Comparison of ENCODE assay signal across 23 cellular contexts in the genomic region with DNA sequence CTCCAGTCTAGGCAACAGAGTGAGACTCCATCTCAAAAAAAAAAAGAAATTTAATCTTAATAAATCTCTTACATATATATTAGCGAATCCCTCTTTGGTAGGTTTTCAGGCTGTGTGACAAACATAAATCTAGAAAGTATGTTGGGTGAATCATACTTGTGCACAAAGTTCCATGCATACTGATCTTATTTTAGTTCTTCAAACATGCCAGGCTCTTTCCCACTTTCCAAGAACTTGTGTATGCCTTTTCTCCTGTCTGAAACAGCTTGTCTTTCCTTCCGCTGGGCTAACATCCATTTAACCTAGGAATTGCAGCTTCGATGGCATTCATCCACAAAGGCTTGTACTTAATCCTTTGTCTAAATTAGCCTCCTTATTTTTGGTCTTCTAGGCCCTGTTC.
"Had no signal": no experiment of that assay in that cellular context is flagged by ENCODE, and none has a peak within 500 bp of the region (broad histone marks: within the 10 kb centered on the region; RNA-seq: fewer than 3 reads in every experiment).

No MANE protein-coding gene starts in this region.

- H3K4me3 ChIP-seq: adrenal gland, ascending aorta, hepatocyte, left ventricle myocardium inferior, lung, prostate gland, spleen, tibial nerve had no signal

- H3K27ac ChIP-seq: adrenal gland, ascending aorta, brain microvascular endothelial cell, hepatocyte, left ventricle myocardium inferior, neutrophil, prostate gland, spleen, tibial nerve had no signal

- ATAC-seq: activated T-cell treated with anti-CD3 and anti-CD28 coated beads, Interleukin-2, amount 50 U/mL, for 72 hours; esophagus mucosa had no signal

- H3K9me3 ChIP-seq: adrenal gland, ascending aorta, left ventricle myocardium inferior, neutrophil, prostate gland, spleen, tibial nerve had no signal

- H2AFZ ChIP-seq: hepatocyte had no signal

- DNase-seq: activated CD4-positive, alpha-beta T cell treated with anti-CD3 and anti-CD28 coated beads for 4 hours; activated CD4-positive, alpha-beta T cell treated with anti-CD3 and anti-CD28 coated beads, Interleukin-2, amount 50 U/mL, for 4 hours; activated CD4-positive, CD25-positive, alpha-beta regulatory T cell; activated naive CD4-positive, alpha-beta T cell; activated T-cell treated with anti-CD3 and anti-CD28 coated beads for 4 hours; activated T-cell treated with anti-CD3 and anti-CD28 coated beads, Interleukin-2, amount 50 U/mL, for 72 hours; adrenal gland; brain microvascular endothelial cell; cortex of kidney; endodermal cell; islet precursor cell; left ventricle myocardium inferior; naive B cell; nephron progenitor cell; spleen; stimulated activated naive CD4-positive, alpha-beta T cell treated with Interleukin-2 at 50 U/mL for 16 hours had no signal

- H3K4me2 ChIP-seq: hepatocyte had no signal

- H3K4me1 ChIP-seq: adrenal gland, ascending aorta, left ventricle myocardium inferior, prostate gland, spleen, tibial nerve had no signal

- H3K27me3 ChIP-seq: ascending aorta, brain microvascular endothelial cell, hepatocyte, neutrophil, tibial nerve had no signal

- H3K36me3 ChIP-seq: adrenal gland, ascending aorta, brain microvascular endothelial cell, left ventricle myocardium inferior, neutrophil, prostate gland, spleen, tibial nerve had no signal

- H3K79me2 ChIP-seq: hepatocyte had no signal
